ENCODE assay signal across 8 cellular contexts in the genomic region with DNA sequence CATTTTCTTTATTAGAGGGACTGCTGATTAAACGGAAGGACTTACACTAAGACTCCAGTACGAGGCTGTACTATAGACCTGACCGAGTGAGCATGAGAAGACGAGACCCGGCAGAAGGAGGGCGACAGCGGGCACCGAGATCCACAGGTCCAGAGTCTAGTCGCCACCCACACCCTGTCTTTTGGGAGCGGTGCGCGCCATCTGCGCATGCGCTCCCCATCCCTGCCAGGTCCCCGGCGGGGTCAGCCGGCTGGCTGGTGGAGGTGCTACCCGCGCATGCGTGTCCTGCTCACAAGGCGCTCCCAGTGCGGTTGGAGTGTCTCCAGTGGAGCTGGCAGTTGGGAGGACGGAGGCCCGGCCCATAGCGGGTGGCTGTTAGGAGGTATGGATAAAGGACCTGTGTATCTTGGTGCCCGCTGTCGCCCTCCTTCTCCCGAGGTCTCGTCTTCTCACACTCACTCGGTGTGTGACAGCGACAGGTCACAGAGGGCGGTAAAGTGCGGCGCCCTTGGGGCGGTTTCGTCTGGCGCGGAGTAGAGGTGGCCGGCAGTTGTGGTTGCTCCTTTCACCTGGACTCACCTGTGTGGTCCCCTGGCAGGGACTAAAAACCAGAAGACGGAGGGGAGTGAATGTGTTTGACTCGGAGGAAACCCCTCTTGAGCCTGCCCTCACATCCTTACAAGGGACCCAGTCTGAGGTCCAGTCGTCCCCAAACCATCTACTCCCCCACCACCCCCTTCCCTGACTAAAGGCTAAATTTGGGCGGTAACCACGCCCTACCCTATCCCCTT. TPM values are rescaled to one million over a fixed set of nuclear protein-coding genes. Genes with fewer than 3 reads are reported as not detected.
DNase-seq lines count a peak whose midpoint lies in the region; ATAC-seq and TF ChIP-seq lines count a peak whose summit lies in the region.

No MANE protein-coding gene starts in this region.

- H3K27me3 ChIP-seq in sigmoid colon = no peaks in the 10 kb centered on the region

- TF ChIP-seq CTCF in sigmoid colon (IDR thresholded peaks at IDR 0.05) = no peak

- TF ChIP-seq POLR2A in sigmoid colon (IDR thresholded peaks at IDR 0.05) = no peak

- intact Hi-C loops in sigmoid colon (cut with DNase I) = no loop called here

- peaks cover 0 to 18% (median 6%) of the 10 kb centered on the region in 4 donors for H3K4me1 ChIP-seq in sigmoid colon

- ATAC-seq in HG02642 (IDR thresholded peaks at IDR 0.05; ENCODE audit: poor library complexity, unreplicated experiment) = peak; percentile 89
- no peak for ATAC-seq in HG03521 (IDR thresholded peaks at IDR 0.05; ENCODE audit: unreplicated experiment)

- 4 to 6% methylated on average over 44 of the region's 44 CpGs for WGBS in sigmoid colon, 2 donors

- no peak for TF ChIP-seq EP300 in sigmoid colon (IDR thresholded peaks at IDR 0.05)

- DNase-seq in GF-D8 (lab: John Stamatoyannopoulos, UW) = peak; percentile 53
- DNase-seq in NCI-H1694 (lab: John Stamatoyannopoulos, UW) = peak; percentile 70
- peak; percentile 59 for DNase-seq in T-helper 22 cell (ENCODE audit: low read depth)
- DNase-seq in astrocyte of the hippocampus (ENCODE audit: low read depth, low spot score) = peak; percentile 86
- DNase-seq in iPS DF 19.7 (ENCODE audit: low read depth, low spot score) = peak; percentile 15
- DNase-seq in sigmoid colon = peak; percentile 91

- H3K36me3 ChIP-seq in sigmoid colon = no peaks in the 10 kb centered on the region

- H3K27ac ChIP-seq in sigmoid colon = peak overlapping the region; percentile 68 to 74 (median 71)

- H3K9me3 ChIP-seq in sigmoid colon = no peaks in the 10 kb centered on the region

- H3K4me3 ChIP-seq in sigmoid colon = peak overlapping the region; percentile 4 to 47 (median 42)

RNA-seq across cellular contexts. Expression of gene HSD17B10, which starts 7.6 kb away (rescaled TPM):
- total RNA-seq in sigmoid colon = 10 to 100 TPM; 44.6 to 67.4 (median 63.4) TPM
- polyA plus RNA-seq in sigmoid colon = 100 to 1,000 TPM in 1 of 3 donors, 10 to 100 TPM in 2; 73.8 to 102 (median 81.1) TPM

RNA-seq across cellular contexts. Expression of gene RIBC1, which starts 19.1 kb away (rescaled TPM):
- total RNA-seq in sigmoid colon = under 1 TPM in 3 of 4 donors, not detected in 1; 0.36 to 0.82 (median 0.54) TPM
- polyA plus RNA-seq in sigmoid colon = under 1 TPM; 0.60 to 0.92 (median 0.73) TPM

RNA-seq across cellular contexts. Expression of gene SMC1A, which starts 19.3 kb away (rescaled TPM):
- 10 to 100 TPM; 27.8 to 45.7 (median 35.5) TPM for total RNA-seq in sigmoid colon
- polyA plus RNA-seq in sigmoid colon = 10 to 100 TPM in 1 of 3 donors, 1 to 10 TPM in 2; 4.2 to 19.9 (median 7.9) TPM

Comparison
In these comparisons a context has a peak if more than half of its experiments do, and no peak if none do; other contexts are left out.
1. DNase-seq: peak in every context shown above with its lines; median percentile 91 in sigmoid colon; 86 in astrocyte of the hippocampus; 70 in NCI-H1694; 59 in T-helper 22 cell; 53 in GF-D8; 15 in iPS DF 19.7.